In genomic region chr22:41844513-41844912, GRCh38 we compare ENCODE assay signal across 16 cellular contexts. TPM values are rescaled to one million over a fixed set of nuclear protein-coding genes. Genes with fewer than 3 reads are reported as not detected.
DNase-seq lines count a peak whose midpoint lies in the region; ATAC-seq and TF ChIP-seq lines count a peak whose summit lies in the region.
"Had no signal": no experiment of that assay in that cellular context is flagged by ENCODE, and none has a peak within 500 bp of the region (broad histone marks: within the 10 kb centered on the region; RNA-seq: fewer than 3 reads in every experiment).

No MANE protein-coding gene starts in this region.

- no peak overlapping the region for H2BK15ac ChIP-seq in neuronal stem cell (ENCODE audit: low read length)

- H3K4ac ChIP-seq in neuronal stem cell (ENCODE audit: low read length) = no peak overlapping the region

- no peaks in the 10 kb centered on the region for H3K9me3 Mint-ChIP-seq in Calu3 (ENCODE audit: low read depth, unreplicated experiment)
- H3K9me3 Mint-ChIP-seq in effector memory CD8-positive, alpha-beta T cell = no peaks in the 10 kb centered on the region
- H3K9me3 Mint-ChIP-seq: activated CD4-positive, alpha-beta T cell treated with anti-CD3 and anti-CD28 coated beads, Interleukin-2, amount 10 ng/mL, durations not matched to agents 7 days and 5 days; activated naive CD8-positive, alpha-beta T cell treated with anti-CD3 and anti-CD28 coated beads, Interleukin-2, amount 10 ng/mL, durations not matched to agents 7 days and 5 days; CD8-positive, alpha-beta T cell had no signal

- no peak overlapping the region for H2BK120ac ChIP-seq in neuronal stem cell (ENCODE audit: low read depth, low read length)

- no peak for ATAC-seq in effector memory CD8-positive, alpha-beta T cell (replicated peaks)
- ATAC-seq: CD8-positive, alpha-beta T cell; gastrocnemius medialis had no signal

- no peaks in the 10 kb centered on the region for H3K27me3 Mint-ChIP-seq in Calu3 (ENCODE audit: unreplicated experiment)
- no peaks in the 10 kb centered on the region for H3K27me3 Mint-ChIP-seq in effector memory CD8-positive, alpha-beta T cell
- H3K27me3 Mint-ChIP-seq: activated CD4-positive, alpha-beta T cell treated with anti-CD3 and anti-CD28 coated beads, Interleukin-2, amount 10 ng/mL, durations not matched to agents 7 days and 5 days; activated naive CD8-positive, alpha-beta T cell treated with anti-CD3 and anti-CD28 coated beads, Interleukin-2, amount 10 ng/mL, durations not matched to agents 7 days and 5 days had no signal

- intact Hi-C loops in Calu3 (cut with micrococcal nuclease; ENCODE audit: unreplicated experiment) = no loop called here

- H2AFZ ChIP-seq in neuronal stem cell (ENCODE audit: low read length) = no peak overlapping the region

- H2BK5ac ChIP-seq in neuronal stem cell (ENCODE audit: low read length) = no peak overlapping the region

- H3K36me3 Mint-ChIP-seq in Calu3 (ENCODE audit: insufficient read depth, unreplicated experiment) = peaks cover 27% of the 10 kb centered on the region
- peaks cover 8% of the 10 kb centered on the region for H3K36me3 Mint-ChIP-seq in effector memory CD8-positive, alpha-beta T cell (ENCODE audit: insufficient read depth)

- TF ChIP-seq EP300 in Ishikawa (IDR thresholded peaks at IDR 0.05; ENCODE audit: borderline replicate concordance) = no peak

- no peak overlapping the region for H3K9ac ChIP-seq in neuronal stem cell (ENCODE audit: low read depth, low read length, poor library complexity)

- H3K79me1 ChIP-seq in neuronal stem cell (ENCODE audit: low read depth, low read length) = peaks cover 22% of the 10 kb centered on the region

- no peak overlapping the region for H3K4me2 ChIP-seq in neuronal stem cell (ENCODE audit: insufficient read depth, low read length, poor library complexity, severe bottlenecking)

- H3K18ac ChIP-seq in neuronal stem cell (ENCODE audit: low read length) = no peak overlapping the region

- H3K27ac ChIP-seq in neuronal stem cell (replicated peaks; ENCODE audit: low read length) = peak overlapping the region; percentile 24
- H3K27ac ChIP-seq: gastrocnemius medialis, psoas muscle, SJSA1 had no signal

- H2AK5ac ChIP-seq in neuronal stem cell (ENCODE audit: low read depth, low read length) = no peak overlapping the region

- no peak overlapping the region for H4K8ac ChIP-seq in neuronal stem cell (ENCODE audit: low read depth, low read length)

- WGBS in neuronal stem cell (ENCODE audit: extremely low coverage in 2 of 2, insufficient read length in 2 of 2, insufficient replicate concordance in 1 of 2), 2 donors = no CpG with 5 or more reads among the region's 3 CpGs

- H3K27ac Mint-ChIP-seq in Calu3 (ENCODE audit: unreplicated experiment) = peak overlapping the region; percentile 71
- peak overlapping the region; percentile 2 to 51 for H3K27ac Mint-ChIP-seq in effector memory CD8-positive, alpha-beta T cell
- H3K27ac Mint-ChIP-seq: activated CD4-positive, alpha-beta T cell treated with anti-CD3 and anti-CD28 coated beads, Interleukin-2, amount 10 ng/mL, durations not matched to agents 7 days and 5 days; activated naive CD8-positive, alpha-beta T cell treated with anti-CD3 and anti-CD28 coated beads, Interleukin-2, amount 10 ng/mL, durations not matched to agents 7 days and 5 days; CD8-positive, alpha-beta T cell had no signal

- DNase-seq in Calu3 (peak; percentile 75), neuronal stem cell (ENCODE audit: low spot score) (no peak), inferior parietal cortex (ENCODE audit: extremely low spot score) (no peak), NCI-H774 (lab: John Stamatoyannopoulos, UW) (no peak)
- no peak for DNase-seq in effector memory CD8-positive, alpha-beta T cell
- DNase-seq in activated CD4-positive, CD25-positive, alpha-beta regulatory T cell treated with anti-CD3 and anti-CD28 coated beads, Interleukin-2, amount 50 U/mL, for 72 hours = no peak
- no peak for DNase-seq in effector CD8-positive, alpha-beta T cell (lab: John Stamatoyannopoulos, UW)
- DNase-seq: activated CD4-positive, alpha-beta T cell treated with anti-CD3 and anti-CD28 coated beads, Interleukin-2, amount 10 ng/mL, durations not matched to agents 7 days and 5 days; activated naive CD8-positive, alpha-beta T cell treated with anti-CD3 and anti-CD28 coated beads, Interleukin-2, amount 10 ng/mL, durations not matched to agents 7 days and 5 days; CD8-positive, alpha-beta T cell; gastrocnemius medialis; NCI-H1417; NCI-H748 treated with DMSO at 0.1 percent for 48 hours; psoas muscle had no signal

- CTCF ChIA-PET in Calu3 (lab: Charles Lee) = interaction anchor here (0.7 to 1.6 kb wide), 5 partner anchors 11 to 210 kb away, joined by 3 to 7 read pairs (median 6); partner anchors contain the start of genes CCDC134 and SREBF2

- no peak overlapping the region for H3K14ac ChIP-seq in neuronal stem cell (ENCODE audit: low read length)

- H3K23ac ChIP-seq in neuronal stem cell (ENCODE audit: low read depth, low read length, poor library complexity) = no peak overlapping the region

- no peaks in the 10 kb centered on the region for H3K27me3 ChIP-seq in neuronal stem cell (ENCODE audit: control insufficient read depth in 3 of 3, insufficient read depth in 3 of 3, low read depth in 1 of 3, low read length in 3 of 3)
- H3K27me3 ChIP-seq: gastrocnemius medialis, SJSA1 had no signal

- TF ChIP-seq CTCF in Calu3 (IDR thresholded peaks at IDR 0.05; ENCODE audit: unreplicated experiment) = no peak

- H2BK12ac ChIP-seq in neuronal stem cell (ENCODE audit: low read length) = no peak overlapping the region

- peak overlapping the region; percentile 55 for H3K4me3 Mint-ChIP-seq in Calu3 (ENCODE audit: low read depth, unreplicated experiment)
- H3K4me3 Mint-ChIP-seq in effector memory CD8-positive, alpha-beta T cell = no peak overlapping the region
- H3K4me3 Mint-ChIP-seq: activated CD4-positive, alpha-beta T cell treated with anti-CD3 and anti-CD28 coated beads, Interleukin-2, amount 10 ng/mL, durations not matched to agents 7 days and 5 days; activated naive CD8-positive, alpha-beta T cell treated with anti-CD3 and anti-CD28 coated beads, Interleukin-2, amount 10 ng/mL, durations not matched to agents 7 days and 5 days; CD8-positive, alpha-beta T cell had no signal

- peaks cover 17 to 26% of the 10 kb centered on the region in 2 donors for H3K4me1 ChIP-seq in neuronal stem cell (ENCODE audit: control insufficient read depth in 2 of 2, insufficient read depth in 1 of 2, low read depth in 1 of 2, low read length in 2 of 2)
- H3K4me1 ChIP-seq: SJSA1 had no signal

- no peak for TF ChIP-seq RAD21 in Ishikawa (IDR thresholded peaks at IDR 0.05; ENCODE audit: low read depth)

- peaks cover 18 to 79% of the 10 kb centered on the region in 2 donors for H3K36me3 ChIP-seq in neuronal stem cell (replicated peaks in 1 of 2; ENCODE audit: control insufficient read depth in 2 of 2, insufficient read depth in 2 of 2, low read length in 2 of 2)
- H3K36me3 ChIP-seq: gastrocnemius medialis had no signal

- H3K9me3 ChIP-seq in neuronal stem cell (replicated peaks in 1 of 2; ENCODE audit: control insufficient read depth in 2 of 2, insufficient read depth in 1 of 2, low read depth in 1 of 2, low read length in 2 of 2) = peaks cover 0 to 4% of the 10 kb centered on the region in 2 donors
- H3K9me3 ChIP-seq: gastrocnemius medialis, psoas muscle, SJSA1 had no signal

- no peak overlapping the region for H4K91ac ChIP-seq in neuronal stem cell (ENCODE audit: low read depth, low read length, poor library complexity)

- BruUV-seq in Calu3 (replicated peaks; lab: Mats Ljungman, UMichigan) = no TSS peak

- H3K4me3 ChIP-seq in neuronal stem cell (ENCODE audit: low read length in 2 of 2) = no peak overlapping the region
- H3K4me3 ChIP-seq: gastrocnemius medialis, psoas muscle, SJSA1 had no signal

- H3K4me1 Mint-ChIP-seq in Calu3 (ENCODE audit: low read depth, unreplicated experiment) = peaks cover 78% of the 10 kb centered on the region
- H3K4me1 Mint-ChIP-seq in effector memory CD8-positive, alpha-beta T cell (ENCODE audit: low read depth in 2 of 2) = peaks cover 33 to 37% of the 10 kb centered on the region in 2 donors

TF ChIP-seq in Ishikawa, 13 proteins besides CTCF, POLR2A, EP300 and RAD21:
- TF ChIP-seq TAF1 (IDR thresholded peaks at IDR 0.05; ENCODE audit: low read depth) (no peak), USF1 (IDR thresholded peaks at IDR 0.05) (peak; percentile 41), MAX (IDR thresholded peaks at IDR 0.05) (peak; percentile 86), CEBPB (IDR thresholded peaks at IDR 0.05) (peak; percentile 19; the same call in 1 of the 2 replicates)

RNA-seq across cellular contexts. Expression of gene SREBF2, which starts 11.6 kb away (rescaled TPM):
- total RNA-seq in Calu3 (2022) = 145 and 159 TPM in 2 replicates
- 115 TPM for polyA plus RNA-seq in neuronal stem cell (2013, experiment 1 of 2)
- 114 TPM for polyA plus RNA-seq in neuronal stem cell (2013, experiment 2 of 2)

RNA-seq across cellular contexts. Expression of gene CCDC134, which starts 44.0 kb away (rescaled TPM):
- 18.4 and 20.1 TPM in 2 replicates for total RNA-seq in Calu3 (2022)
- polyA plus RNA-seq in neuronal stem cell (2013, experiment 1 of 2) = 6.9 TPM
- polyA plus RNA-seq in neuronal stem cell (2013, experiment 2 of 2) = 7.1 TPM
